Comparison of ENCODE assay signal across 1 cellular context in genomic region chr6:3617192-3617631, GRCh38.
TF ChIP-seq lines count a peak whose summit lies in the region.

No MANE protein-coding gene starts in this region.

TF ChIP-seq in GM23338, 12 proteins besides CTCF, POLR2A, EP300 and RAD21 (continued from another document):
- TF ChIP-seq REST (IDR thresholded peaks at IDR 0.05; ENCODE audit: unreplicated experiment) = no peak
- TF ChIP-seq EZH2 (IDR thresholded peaks at IDR 0.05; ENCODE audit: low read depth, unreplicated experiment) = no peak
- TF ChIP-seq NANOG (IDR thresholded peaks at IDR 0.05; ENCODE audit: borderline replicate concordance) = no peak
- TF ChIP-seq STAT1 (IDR thresholded peaks at IDR 0.05; ENCODE audit: unreplicated experiment) = no peak
- no peak for TF ChIP-seq ZNF114 (CRISPR knock-in tag; IDR thresholded peaks at IDR 0.05)
- no peak for TF ChIP-seq ZNF331 (CRISPR knock-in tag; IDR thresholded peaks at IDR 0.05; ENCODE audit: low read depth)
- no peak for TF ChIP-seq JUNB (IDR thresholded peaks at IDR 0.05; ENCODE audit: unreplicated experiment)
